Comparison of ENCODE assay signal across 8 cellular contexts in the genomic region with DNA sequence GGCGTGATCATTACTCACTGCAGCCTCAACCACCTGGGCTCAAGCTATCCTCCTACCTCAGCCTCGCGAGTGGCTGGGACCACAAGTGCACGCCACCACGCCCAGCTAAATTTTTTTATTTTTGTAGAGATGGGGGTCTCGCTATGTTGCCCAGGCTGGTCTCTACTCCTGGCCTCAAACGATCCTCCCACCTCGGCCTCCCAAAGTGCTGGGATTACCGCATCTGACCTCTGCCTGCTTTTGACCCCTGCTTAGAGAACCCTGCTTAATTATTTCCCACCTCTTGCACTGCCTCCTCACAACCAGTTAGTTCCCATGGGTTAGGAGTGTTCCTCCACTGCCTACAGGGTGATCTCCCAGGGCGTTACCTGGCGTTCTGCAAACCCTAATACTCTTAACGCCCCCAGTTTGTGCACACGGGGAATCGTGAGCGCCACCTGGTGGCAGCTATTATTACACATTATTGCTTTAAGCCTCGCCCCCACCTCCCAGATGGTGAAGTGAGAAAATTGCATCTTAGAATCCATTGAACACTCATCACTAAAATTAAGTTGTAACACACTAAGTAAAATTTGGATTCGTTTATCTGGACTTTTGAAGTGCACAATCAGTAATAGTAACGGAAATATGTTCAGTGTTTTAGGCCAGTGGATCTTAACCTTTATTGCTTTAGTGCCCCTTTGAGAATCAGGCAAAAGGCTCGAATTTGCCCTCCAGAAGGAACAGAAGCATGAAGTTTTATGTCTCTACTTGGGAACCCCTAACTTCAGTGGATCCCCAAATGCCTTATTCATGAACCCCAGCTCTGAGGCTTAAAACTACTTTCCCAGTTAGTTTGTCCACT.
DNase-seq lines count a peak whose midpoint lies in the region; ATAC-seq and TF ChIP-seq lines count a peak whose summit lies in the region.

No MANE protein-coding gene starts in this region.

- H3K4me1 ChIP-seq in neuronal stem cell (ENCODE audit: control insufficient read depth in 2 of 2, insufficient read depth in 1 of 2, low read depth in 1 of 2, low read length in 2 of 2) (no peaks in the 10 kb centered on the region), upper lobe of right lung (no peaks in the 10 kb centered on the region)

- no peak overlapping the region for H2BK120ac ChIP-seq in neuronal stem cell (ENCODE audit: low read depth, low read length)

- no peak overlapping the region for H3K18ac ChIP-seq in neuronal stem cell (ENCODE audit: low read length)

- H3K9me3 ChIP-seq in neuronal stem cell (replicated peaks in 1 of 2; ENCODE audit: control insufficient read depth in 2 of 2, insufficient read depth in 1 of 2, low read depth in 1 of 2, low read length in 2 of 2) (no peaks in the 10 kb centered on the region), upper lobe of right lung (no peaks in the 10 kb centered on the region)

- H4K8ac ChIP-seq in neuronal stem cell (ENCODE audit: low read depth, low read length), result no peak overlapping the region

- H3K23ac ChIP-seq in neuronal stem cell (ENCODE audit: low read depth, low read length, poor library complexity), result no peak overlapping the region

- H2AFZ ChIP-seq in neuronal stem cell (ENCODE audit: low read length), result no peak overlapping the region

- no peak overlapping the region for H4K91ac ChIP-seq in neuronal stem cell (ENCODE audit: low read depth, low read length, poor library complexity)

- no peak overlapping the region for H3K4me2 ChIP-seq in neuronal stem cell (ENCODE audit: insufficient read depth, low read length, poor library complexity, severe bottlenecking)

- intact Hi-C loops in upper lobe of right lung (cut with DNase I), result no loop called here

- no peak overlapping the region for H3K27ac ChIP-seq in 22Rv1
- H3K27ac ChIP-seq in neuronal stem cell (replicated peaks; ENCODE audit: low read length), result no peak overlapping the region
- no peak overlapping the region for H3K27ac ChIP-seq in upper lobe of right lung

- WGBS in neuronal stem cell (ENCODE audit: extremely low coverage in 2 of 2, insufficient read length in 2 of 2, insufficient replicate concordance in 1 of 2), 2 donors, result no CpG with 5 or more reads among the region's 19 CpGs

- ATAC-seq in upper lobe of right lung (peak; percentile 74), HG03196 (IDR thresholded peaks at IDR 0.05; ENCODE audit: unreplicated experiment) (no peak)

- DNase-seq in NCI-H69 (lab: John Stamatoyannopoulos, UW) (peak; percentile 78), epithelial cell of esophagus (ENCODE audit: low read depth) (peak; percentile 60), neuronal stem cell (ENCODE audit: low spot score) (peak; percentile 65), upper lobe of right lung (no peak)
- peak; percentile 14 to 17 for DNase-seq in activated CD8-positive, alpha-beta memory T cell treated with anti-CD3 and anti-CD28 coated beads for 4 hours (ENCODE audit: low read depth in 2 of 2)

- H2BK5ac ChIP-seq in neuronal stem cell (ENCODE audit: low read length), result no peak overlapping the region

- H2BK12ac ChIP-seq in neuronal stem cell (ENCODE audit: low read length), result no peak overlapping the region

- H3K27me3 ChIP-seq in neuronal stem cell (ENCODE audit: control insufficient read depth in 3 of 3, insufficient read depth in 3 of 3, low read depth in 1 of 3, low read length in 3 of 3), result no peaks in the 10 kb centered on the region
- H3K27me3 ChIP-seq in upper lobe of right lung, result peaks cover 6% of the 10 kb centered on the region

- TF ChIP-seq CTCF in 22Rv1 (IDR thresholded peaks at IDR 0.05), result peak; percentile 96
- peak; percentile 72 for TF ChIP-seq CTCF in GM12874 (IDR thresholded peaks at IDR 0.05; ENCODE audit: insufficient read depth, low read depth, low read length)
- peak; percentile 74 for TF ChIP-seq CTCF in epithelial cell of esophagus (IDR thresholded peaks at IDR 0.05; ENCODE audit: insufficient read depth, low read depth, low read length, missing control alignments)
- peak; percentile 74 for TF ChIP-seq CTCF in upper lobe of right lung (IDR thresholded peaks at IDR 0.05)

- H3K36me3 ChIP-seq in neuronal stem cell (replicated peaks in 1 of 2; ENCODE audit: control insufficient read depth in 2 of 2, insufficient read depth in 2 of 2, low read length in 2 of 2) (no peaks in the 10 kb centered on the region), upper lobe of right lung (no peaks in the 10 kb centered on the region)

- H3K4ac ChIP-seq in neuronal stem cell (ENCODE audit: low read length), result no peak overlapping the region

- H3K4me3 ChIP-seq in epithelial cell of esophagus (ENCODE audit: low read length) (no peak overlapping the region), neuronal stem cell (ENCODE audit: low read length in 2 of 2) (no peak overlapping the region), upper lobe of right lung (no peak overlapping the region)

- H3K79me1 ChIP-seq in neuronal stem cell (ENCODE audit: low read depth, low read length), result no peaks in the 10 kb centered on the region

- no peak overlapping the region for H3K14ac ChIP-seq in neuronal stem cell (ENCODE audit: low read length)

- no peak overlapping the region for H2AK5ac ChIP-seq in neuronal stem cell (ENCODE audit: low read depth, low read length)

- H2BK15ac ChIP-seq in neuronal stem cell (ENCODE audit: low read length), result no peak overlapping the region

- H3K9ac ChIP-seq in neuronal stem cell (ENCODE audit: low read depth, low read length, poor library complexity), result no peak overlapping the region
